ENCODE assay signal across 1 cellular context in genomic region chr2:205477016-205477705, GRCh38.
TF ChIP-seq lines count a peak whose summit lies in the region.

No MANE protein-coding gene starts in this region.

TF ChIP-seq in A549, 52 proteins besides CTCF, POLR2A, EP300 and RAD21 (continued from another document):
- TF ChIP-seq ATOH8 (CRISPR knock-in tag; IDR thresholded peaks at IDR 0.05; ENCODE audit: low read depth) (no peak), REST (IDR thresholded peaks at IDR 0.05) (no peak), ZNF302 (CRISPR knock-in tag; IDR thresholded peaks at IDR 0.05) (no peak), NPAS2 (CRISPR knock-in tag; IDR thresholded peaks at IDR 0.05; ENCODE audit: borderline replicate concordance) (no peak), EHMT2 (IDR thresholded peaks at IDR 0.05; ENCODE audit: low read depth) (no peak), FOSB (CRISPR knock-in tag; IDR thresholded peaks at IDR 0.05) (no peak)
